Comparison of ENCODE assay signal across 9 cellular contexts in genomic region chr4:681736-682451, GRCh38. TPM values are rescaled to one million over a fixed set of nuclear protein-coding genes. Genes with fewer than 3 reads are reported as not detected.
A peak's percentile ranks its signal among the peaks of the same experiment; 100 is the strongest.
DNase-seq lines count a peak whose midpoint lies in the region; ATAC-seq and TF ChIP-seq lines count a peak whose summit lies in the region.
"Had no signal": no experiment of that assay in that cellular context is flagged by ENCODE, and none has a peak within 500 bp of the region (broad histone marks: within the 10 kb centered on the region; RNA-seq: fewer than 3 reads in every experiment).

No MANE protein-coding gene starts in this region.

- peaks cover 15% of the 10 kb centered on the region in 2 donors for H3K4me1 Mint-ChIP-seq in immature natural killer cell

- peak overlapping the region in 2 of 6 donors; percentile 49 to 55 for H3K27ac Mint-ChIP-seq in immature natural killer cell

- H3K36me3 ChIP-seq in ES-I3 (ENCODE audit: insufficient read depth, low read length) = no peaks in the 10 kb centered on the region

- POLR2A ChIA-PET in RWPE1 (lab: Yijun Ruan, JAX; ENCODE audit: low non-redundant PET) = no interaction called here

- H3K36me3 Mint-ChIP-seq in immature natural killer cell = no peaks in the 10 kb centered on the region

- H3K4me1 ChIP-seq in ES-I3 (ENCODE audit: insufficient read depth, low read length) = peaks cover 5% of the 10 kb centered on the region; the same call in 1 of the 2 replicates

- no peaks in the 10 kb centered on the region for H3K9me3 ChIP-seq in ES-I3 (ENCODE audit: control insufficient read depth, insufficient read depth, low read length)

- peak overlapping the region; percentile 65 for H3K27ac ChIP-seq in 22Rv1
- peak overlapping the region; percentile 35; the same call in 1 of the 2 replicates for H3K27ac ChIP-seq in RWPE1

- ATAC-seq in GM21447 (IDR thresholded peaks at IDR 0.05; ENCODE audit: unreplicated experiment) = no peak
- no peak for ATAC-seq in GM19452 (IDR thresholded peaks at IDR 0.05; ENCODE audit: unreplicated experiment)

- no peaks in the 10 kb centered on the region for H3K9me3 Mint-ChIP-seq in immature natural killer cell
- H3K9me3 Mint-ChIP-seq: dendritic cell treated with granulocyte-macrophage colony-stimulating factor and Interleukin-4, amounts not matched to agents 40 ng/mL and 50 ng/mL, for 4 days had no signal

- no peak overlapping the region for H3K4me3 Mint-ChIP-seq in immature natural killer cell

- DNase-seq in RWPE1 (ENCODE audit: low spot score) = peak; percentile 69
- peak in 2 of 3 donors; percentile 32 to 36 for DNase-seq in immature natural killer cell
- no peak for DNase-seq in NK-92 (lab: John Stamatoyannopoulos, UW; ENCODE audit: unreplicated experiment)
- no peak for DNase-seq in stimulated activated CD4-positive, alpha-beta T cell treated with anti-CD3 and anti-CD28 coated beads, Interleukin-2, amount 100 ng/mL, for 48 hours

- H3K27me3 Mint-ChIP-seq in immature natural killer cell (ENCODE audit: low read depth in 3 of 3) = peaks cover 5 to 8% (median 7%) of the 10 kb centered on the region in 3 donors

- CTCF ChIA-PET in RWPE1 (lab: Yijun Ruan, JAX) = interaction anchor here (0.7 kb wide), 1 partner anchor 576 kb away, joined by 3 read pairs; no protein-coding TSS in a partner anchor

- H3K9ac ChIP-seq in ES-I3 (ENCODE audit: low read depth, low read length) = peak overlapping the region; percentile 31; the same call in 1 of the 2 replicates

- no peak for TF ChIP-seq CTCF in 22Rv1 (IDR thresholded peaks at IDR 0.05)
- TF ChIP-seq CTCF in RWPE1 (conservative IDR thresholded peaks at IDR 0.05; ENCODE audit: low read depth) = no peak

RNA-seq across cellular contexts. Expression of gene SLC49A3, which starts 7.1 kb away (rescaled TPM):
- 1 to 10 TPM; 3.8 to 7.1 (median 6.1) TPM for polyA plus RNA-seq in immature natural killer cell

RNA-seq across cellular contexts. Expression of gene MYL5, which starts 7.6 kb away (rescaled TPM):
- 1 to 10 TPM; 3.3 to 8.1 (median 5.0) TPM for polyA plus RNA-seq in immature natural killer cell

RNA-seq across cellular contexts. Expression of gene ATP5ME, which starts 7.8 kb away (rescaled TPM):
- polyA plus RNA-seq in immature natural killer cell = 100 to 1,000 TPM; 466 to 581 (median 532) TPM

RNA-seq across cellular contexts. Expression of gene PCGF3, which starts 23.7 kb away (rescaled TPM):
- polyA plus RNA-seq in immature natural killer cell = 1 to 10 TPM; 6.5 to 7.5 (median 6.6) TPM

RNA-seq across cellular contexts. Expression of gene PDE6B, which starts 56.5 kb away (rescaled TPM):
- 10 to 100 TPM; 18.9 to 35.8 (median 28.6) TPM for polyA plus RNA-seq in immature natural killer cell

Comparison
In these comparisons a context has a peak if more than half of its experiments do, and no peak if none do; other contexts are left out.
1. DNase-seq: peak in RWPE1 (single experiment) and immature natural killer cell (2 of 3); none in NK-92 (single experiment) and stimulated activated CD4-positive, alpha-beta T cell treated with anti-CD3 and anti-CD28 coated beads, Interleukin-2, amount 100 ng/mL, for 48 hours (0 of 2).